26 cellular contexts compared by ENCODE assay signal in genomic region chr14:76212242-76212641, GRCh38.
"Had no signal": no experiment of that assay in that cellular context is flagged by ENCODE, and none has a peak within 500 bp of the region (broad histone marks: within the 10 kb centered on the region; RNA-seq: fewer than 3 reads in every experiment).

No MANE protein-coding gene starts in this region.

- H3K27me3 Mint-ChIP-seq: dendritic cell treated with granulocyte-macrophage colony-stimulating factor and Interleukin-4, amounts not matched to agents 40 ng/mL and 50 ng/mL, for 4 days; naive thymus-derived CD8-positive, alpha-beta T cell; stimulated activated naive B cell treated with anti-CD40 and anti-IgM and Interleukin-4, amounts not matched to agents 10 μg/mL and 1 μg/mL and 100 μg/mL, for 72 hours; stimulated activated naive CD8-positive, alpha-beta T cell treated with anti-CD3 and anti-CD28 coated beads, Interleukin-15, Interleukin-2, amounts not matched to agents 100 ng/mL and 50 ng/mL, for 24 hours had no signal

- H3K4me1 Mint-ChIP-seq: immature natural killer cell had no signal

- H3K9me3 ChIP-seq: colonic mucosa, esophagus squamous epithelium, lower lobe of right lung, neutrophil, pancreas, right lobe of liver had no signal

- H3K9me3 Mint-ChIP-seq: dendritic cell treated with granulocyte-macrophage colony-stimulating factor and Interleukin-4, amounts not matched to agents 40 ng/mL and 50 ng/mL, for 4 days had no signal

- H3K36me3 ChIP-seq: colonic mucosa, esophagus squamous epithelium, lower lobe of right lung, neutrophil, pancreas, right lobe of liver, thoracic aorta, tibial nerve, upper lobe of left lung had no signal

- H3K27me3 ChIP-seq: colonic mucosa, esophagus squamous epithelium, heart right ventricle, neutrophil, pancreas, right lobe of liver, tibial nerve, upper lobe of left lung had no signal

- H3K4me3 ChIP-seq: colonic mucosa, esophagus squamous epithelium, heart right ventricle, lower lobe of right lung, pancreas, right lobe of liver, thoracic aorta, tibial nerve, upper lobe of left lung had no signal

- H3K4me1 ChIP-seq: colonic mucosa, esophagus squamous epithelium, heart right ventricle, lower lobe of right lung, pancreas, right lobe of liver, tibial nerve, upper lobe of left lung had no signal

- DNase-seq: colonic mucosa; effector memory CD4-positive, alpha-beta T cell; erythroblast; esophagus squamous epithelium; foreskin melanocyte; glutamatergic neuron; heart right ventricle; hypothalamus; immature natural killer cell; islet precursor cell; left ventricle myocardium superior; lower lobe of right lung; naive thymus-derived CD8-positive, alpha-beta T cell; pancreas; right lobe of liver; small intestine; stimulated activated CD4-positive, alpha-beta T cell treated with anti-CD3 and anti-CD28 coated beads, Interleukin-15, amount 100 ng/mL, for 24 hours; stimulated activated CD4-positive, alpha-beta T cell treated with anti-CD3 and anti-CD28 coated beads, Interleukin-2, amount 100 ng/mL, for 48 hours; stimulated activated naive B cell treated with anti-CD40 and anti-IgM and Interleukin-4, amounts not matched to agents 10 μg/mL and 1 μg/mL and 100 μg/mL, for 72 hours; upper lobe of left lung had no signal

- FAIRE-seq: small intestine, urothelium cell line had no signal

- H3K27ac ChIP-seq: colonic mucosa, esophagus squamous epithelium, heart right ventricle, lower lobe of right lung, neutrophil, pancreas, right lobe of liver, thoracic aorta, tibial nerve, upper lobe of left lung had no signal

- H3K4me3 Mint-ChIP-seq: dendritic cell treated with granulocyte-macrophage colony-stimulating factor and Interleukin-4, amounts not matched to agents 40 ng/mL and 50 ng/mL, for 4 days; immature natural killer cell; naive thymus-derived CD8-positive, alpha-beta T cell; stimulated activated naive B cell treated with anti-CD40 and anti-IgM and Interleukin-4, amounts not matched to agents 10 μg/mL and 1 μg/mL and 100 μg/mL, for 72 hours; stimulated activated naive CD8-positive, alpha-beta T cell treated with anti-CD3 and anti-CD28 coated beads, Interleukin-15, Interleukin-2, amounts not matched to agents 100 ng/mL and 50 ng/mL, for 24 hours had no signal

- H3K27ac Mint-ChIP-seq: dendritic cell treated with granulocyte-macrophage colony-stimulating factor and Interleukin-4, amounts not matched to agents 40 ng/mL and 50 ng/mL, for 4 days; immature natural killer cell; naive thymus-derived CD8-positive, alpha-beta T cell; stimulated activated naive B cell treated with anti-CD40 and anti-IgM and Interleukin-4, amounts not matched to agents 10 μg/mL and 1 μg/mL and 100 μg/mL, for 72 hours; stimulated activated naive CD8-positive, alpha-beta T cell treated with anti-CD3 and anti-CD28 coated beads, Interleukin-15, Interleukin-2, amounts not matched to agents 100 ng/mL and 50 ng/mL, for 24 hours had no signal
